In genomic region chr7:129611246-129612111, GRCh38 we compare ENCODE assay signal across 1 cellular context.
TF ChIP-seq lines count a peak whose summit lies in the region.

Gene NRF1, plus strand, starts transcription at chr7:129611720. Its CDS starts 45,632 bp downstream, at chr7:129657352.

TF ChIP-seq in HepG2, 621 proteins besides CTCF, POLR2A, EP300 and RAD21 (continued from another document):
- TF ChIP-seq REST (IDR thresholded peaks at IDR 0.05; ENCODE audit: borderline replicate concordance in 1 of 2, low read depth in 1 of 2, low read length in 2 of 2) = peak in 1 of 2 experiments; percentile 8; a peak in 1 of 4 replicates
- no peak for TF ChIP-seq ZMYM2 (CRISPR knock-in tag; IDR thresholded peaks at IDR 0.05)
- peak; percentile 90 for TF ChIP-seq ZNF138 (CRISPR knock-in tag; IDR thresholded peaks at IDR 0.05; ENCODE audit: low read depth)
- peak; percentile 77 for TF ChIP-seq POLR2AphosphoS5 (IDR thresholded peaks at IDR 0.05; ENCODE audit: low read depth, low read length)
- TF ChIP-seq NR2C2 (CRISPR knock-in tag; IDR thresholded peaks at IDR 0.05; ENCODE audit: borderline replicate concordance) = peak; percentile 67; the same call in 1 of the 2 replicates
- TF ChIP-seq DDIT3 (CRISPR knock-in tag; IDR thresholded peaks at IDR 0.05) = no peak
